In the genomic region with DNA sequence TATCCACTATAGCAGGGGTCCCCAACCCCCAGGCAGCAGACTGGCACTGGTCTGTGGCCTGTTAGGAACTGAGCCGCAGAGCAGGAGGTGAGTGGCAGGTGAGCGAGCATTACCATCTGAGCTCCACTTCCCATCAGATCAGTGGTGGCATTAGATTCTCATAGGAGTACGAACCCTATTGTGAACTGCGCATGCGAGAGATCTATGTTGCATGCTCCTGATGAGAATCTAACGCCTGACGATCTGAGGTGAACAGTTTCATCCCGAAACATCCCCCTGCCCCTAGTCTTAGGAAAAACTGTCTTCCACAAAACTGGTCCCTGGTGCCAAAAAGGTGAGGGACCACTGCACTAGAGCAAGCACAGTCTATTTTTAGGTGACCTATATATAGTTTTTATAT, we compare ENCODE assay signal across 8 cellular contexts. TPM values are rescaled to one million over a fixed set of nuclear protein-coding genes. Genes with fewer than 3 reads are reported as not detected.
"Had no signal": no experiment of that assay in that cellular context is flagged by ENCODE, and none has a peak within 500 bp of the region (broad histone marks: within the 10 kb centered on the region; RNA-seq: fewer than 3 reads in every experiment).

No MANE protein-coding gene starts in this region.

- ATAC-seq: GM12878 had no signal

- FAIRE-seq: G401.6, GM12878, GM12891, GM18507, GM19239 had no signal

- H3K4me3 ChIP-seq: GM12878 had no signal

- DNase-seq: GDM1, GF-D8 had no signal

RNA-seq across cellular contexts. Expression of a gene that starts 23.6 kb away (rescaled TPM):
- total RNA-seq: G401 had no signal
